20 cellular contexts compared by ENCODE assay signal in genomic region chr7:73986158-73986631, GRCh38. TPM values are rescaled to one million over a fixed set of nuclear protein-coding genes. Genes with fewer than 3 reads are reported as not detected.
DNase-seq lines count a peak whose midpoint lies in the region; ATAC-seq, FAIRE-seq and TF ChIP-seq lines count a peak whose summit lies in the region.
"Had no signal": no experiment of that assay in that cellular context is flagged by ENCODE, and none has a peak within 500 bp of the region (broad histone marks: within the 10 kb centered on the region; RNA-seq: fewer than 3 reads in every experiment).

No MANE protein-coding gene starts in this region.

- no peak for TF ChIP-seq POLR2A in heart left ventricle (IDR thresholded peaks at IDR 0.05)
- no peak for TF ChIP-seq POLR2A in upper lobe of left lung (IDR thresholded peaks at IDR 0.05)
- no peak for TF ChIP-seq POLR2A in GM12892 (IDR thresholded peaks at IDR 0.05; ENCODE audit: low read depth, low read length)

- ATAC-seq in heart left ventricle = peak; percentile 63 to 80 (median 76)
- ATAC-seq in omental fat pad (ENCODE audit: low FRiP score) = peak; percentile 69
- ATAC-seq in upper lobe of left lung (ENCODE audit: low FRiP score in 2 of 2) = peak in 1 of 2 donors; percentile 83
- no peak for ATAC-seq in activated CD4-positive, CD25-positive, alpha-beta regulatory T cell treated with anti-CD3 and anti-CD28 coated beads, Interleukin-2, amount 50 U/mL, for 24 hours
- ATAC-seq: left lobe of liver had no signal

- FAIRE-seq in GM12892 (lab: Jason Lieb, UNC) = no peak
- FAIRE-seq: bronchial epithelial cell had no signal

- TF ChIP-seq CTCF in heart left ventricle (IDR thresholded peaks at IDR 0.05) (no peak), omental fat pad (IDR thresholded peaks at IDR 0.05) (no peak), upper lobe of left lung (IDR thresholded peaks at IDR 0.05) (no peak), GM10248 (IDR thresholded peaks at IDR 0.05; ENCODE audit: control extremely low read depth, extremely low read depth, low read depth, missing control alignments) (no peak)

- H3K27ac ChIP-seq in adipose tissue (ENCODE audit: low read depth, low read length) (peak overlapping the region; percentile 26), heart left ventricle (peak overlapping the region in 10 of 12 donors; percentile 24 to 77 (median 49)), upper lobe of left lung (peak overlapping the region in 3 of 4 donors; percentile 16 to 49 (median 34))
- H3K27ac ChIP-seq: BLaER1, prostate gland had no signal

- intact Hi-C loops in heart left ventricle (cut with DNase I) = loop anchor here in 1 of 10 donors (5.0 kb wide), 1 partner anchor 41 kb away; the partner anchor contains the start of gene ELN

- H3K4me3 ChIP-seq in heart left ventricle (no peak overlapping the region), upper lobe of left lung (no peak overlapping the region)
- H3K4me3 ChIP-seq: BLaER1, prostate gland had no signal

- no peak for TF ChIP-seq EP300 in upper lobe of left lung (IDR thresholded peaks at IDR 0.05)

- no peaks in the 10 kb centered on the region for H3K36me3 ChIP-seq in heart left ventricle
- no peaks in the 10 kb centered on the region for H3K36me3 ChIP-seq in upper lobe of left lung
- H3K36me3 ChIP-seq: BLaER1, prostate gland had no signal

- no peaks in the 10 kb centered on the region for H3K27me3 ChIP-seq in heart left ventricle
- H3K27me3 ChIP-seq in upper lobe of left lung = no peaks in the 10 kb centered on the region
- H3K27me3 ChIP-seq: BLaER1 had no signal

- H3K9me3 ChIP-seq in heart left ventricle (no peaks in the 10 kb centered on the region), upper lobe of left lung (no peaks in the 10 kb centered on the region)
- H3K9me3 ChIP-seq: BLaER1, prostate gland had no signal

- DNase-seq in heart left ventricle (peak in 3 of 5 donors; percentile 80 to 83 (median 81)), omental fat pad (ENCODE audit: low spot score) (no peak), upper lobe of left lung (peak in 1 of 2 donors; percentile 86), GM12892 (ENCODE audit: insufficient read length) (no peak), GM10248 (ENCODE audit: extremely low spot score) (no peak), glomerular visceral epithelial cell (ENCODE audit: extremely low spot score) (no peak)
- DNase-seq: activated CD4-positive, alpha-beta T cell treated with anti-CD3 and anti-CD28 coated beads for 48 hours; activated naive CD4-positive, alpha-beta T cell treated with anti-CD3 and anti-CD28 coated beads, Interleukin-2, amount 50 U/mL, for 16 hours; DMS53; naive B cell; NCI-H2029; NCI-H510A; stimulated activated CD4-positive, alpha-beta T cell treated with anti-CD3 and anti-CD28 coated beads, Interleukin-2, amount 100 ng/mL, for 24 hours; substantia nigra had no signal

- CTCF ChIA-PET in GM10248 (lab: Yijun Ruan, JAX) = no interaction called here

- H3K4me1 ChIP-seq in heart left ventricle (peaks cover 0 to 18% (median 9%) of the 10 kb centered on the region in 12 donors), upper lobe of left lung (peaks cover 0 to 8% (median 0%) of the 10 kb centered on the region in 4 donors)
- H3K4me1 ChIP-seq: prostate gland had no signal

- POLR2A ChIA-PET in GM10248 (lab: Yijun Ruan, JAX) = no interaction called here

- WGBS in adipose tissue, 3 donors = 63 to 87% (median 68%) methylated on average over 15 to 17 of the region's 17 CpGs
- WGBS in heart left ventricle, 4 donors = 55 to 68% (median 57%) methylated on average over 9 to 17 of the region's 17 CpGs
- WGBS in upper lobe of left lung, 2 donors = 63 to 66% methylated on average over 9 to 16 of the region's 17 CpGs

RNA-seq across cellular contexts. Expression of gene ELN, which starts 41.8 kb away (rescaled TPM):
- polyA plus RNA-seq in adipose tissue (100 to 1,000 TPM in 2 of 3 donors, 10 to 100 TPM in 1; 49.6 to 142 (median 126) TPM), heart left ventricle (10 to 100 TPM; 37.9 to 68.1 TPM)
- total RNA-seq in heart left ventricle (10 to 100 TPM; 17.4 to 81.1 (median 42.8) TPM), omental fat pad (100 to 1,000 TPM in 2 of 4 donors, 10 to 100 TPM in 2; 61.2 to 133 (median 83.8) TPM), upper lobe of left lung (100 to 1,000 TPM in 5 of 6 donors, 10 to 100 TPM in 1; 24.4 to 582 (median 229) TPM)
- polyA plus RNA-seq in GM12892 (2012; ENCODE audit: missing spikeins) = not detected

Comparison
In these comparisons a context has a peak if more than half of its experiments do, and no peak if none do; other contexts are left out.
1. ATAC-seq: peak in heart left ventricle (4 of 4) and omental fat pad (single experiment); none in activated CD4-positive, CD25-positive, alpha-beta regulatory T cell treated with anti-CD3 and anti-CD28 coated beads, Interleukin-2, amount 50 U/mL, for 24 hours (0 of 2).
2. DNase-seq: peak in heart left ventricle (3 of 5); none in omental fat pad (single experiment), GM12892 (single experiment), GM10248 (single experiment) and glomerular visceral epithelial cell (single experiment).
3. Peak in every context shown above with its lines, with median percentiles within 50 percentile points of each other: H3K27ac ChIP-seq.